9 cellular contexts compared by ENCODE assay signal in genomic region chr2:46955764-46956163, GRCh38. TPM values are rescaled to one million over a fixed set of nuclear protein-coding genes. Genes with fewer than 3 reads are reported as not detected.
DNase-seq lines count a peak whose midpoint lies in the region; ATAC-seq and TF ChIP-seq lines count a peak whose summit lies in the region.
"Had no signal": no experiment of that assay in that cellular context is flagged by ENCODE, and none has a peak within 500 bp of the region (broad histone marks: within the 10 kb centered on the region; RNA-seq: fewer than 3 reads in every experiment).

No MANE protein-coding gene starts in this region.

- no peak for TF ChIP-seq EP300 in gastroesophageal sphincter (IDR thresholded peaks at IDR 0.05)

- no peak for TF ChIP-seq POLR2A in gastroesophageal sphincter (IDR thresholded peaks at IDR 0.05)

- no peak overlapping the region for H3K4me2 ChIP-seq in BLaER1

- H3K27ac ChIP-seq in BLaER1: peak overlapping the region; percentile 37
- H3K27ac ChIP-seq in RWPE1: peak overlapping the region; percentile 73
- peak overlapping the region in 3 of 4 donors; percentile 64 to 81 (median 68) for H3K27ac ChIP-seq in gastroesophageal sphincter
- peak overlapping the region; percentile 64 for H3K27ac ChIP-seq in psoas muscle

- H3K4me1 ChIP-seq in BLaER1 (peaks cover 62% of the 10 kb centered on the region), gastroesophageal sphincter (peaks cover 0 to 38% (median 13%) of the 10 kb centered on the region in 3 donors), psoas muscle (peaks cover 24% of the 10 kb centered on the region)

- TF ChIP-seq CTCF in RWPE1 (conservative IDR thresholded peaks at IDR 0.05; ENCODE audit: low read depth): no peak
- TF ChIP-seq CTCF in gastroesophageal sphincter (IDR thresholded peaks at IDR 0.05): no peak
- no peak for TF ChIP-seq CTCF in psoas muscle (IDR thresholded peaks at IDR 0.05)

- CTCF ChIA-PET in RWPE1 (lab: Yijun Ruan, JAX): no interaction called here

- no peak overlapping the region for H3K9ac ChIP-seq in BLaER1

- DNase-seq in RWPE1 (ENCODE audit: low spot score): no peak
- DNase-seq in psoas muscle: no peak
- DNase-seq in mesenteric fat pad (ENCODE audit: low spot score): no peak
- no peak for DNase-seq in effector CD8-positive, alpha-beta T cell (lab: John Stamatoyannopoulos, UW)
- DNase-seq in amygdala (lab: John Stamatoyannopoulos, UW): no peak
- DNase-seq: CD8-positive, alpha-beta memory T cell had no signal

- H3K9me3 ChIP-seq in BLaER1 (no peaks in the 10 kb centered on the region), gastroesophageal sphincter (no peaks in the 10 kb centered on the region), psoas muscle (no peaks in the 10 kb centered on the region)

- peaks cover 100% of the 10 kb centered on the region for H4K20me1 ChIP-seq in BLaER1

- H3K4me3 ChIP-seq in BLaER1: no peak overlapping the region
- no peak overlapping the region for H3K4me3 ChIP-seq in gastroesophageal sphincter
- no peak overlapping the region for H3K4me3 ChIP-seq in psoas muscle

- ATAC-seq in gastroesophageal sphincter (no peak), psoas muscle (peak; percentile 5 to 37 (median 22)), GM21423 (IDR thresholded peaks at IDR 0.05; ENCODE audit: unreplicated experiment) (no peak)

- H3K36me3 ChIP-seq in BLaER1 (peaks cover 99% of the 10 kb centered on the region), gastroesophageal sphincter (peaks cover 0 to 79% of the 10 kb centered on the region in 2 donors), psoas muscle (ENCODE audit: insufficient read depth in 1 of 2, low read depth in 1 of 2) (peaks cover 0 to 66% of the 10 kb centered on the region in 2 donors)

- POLR2A ChIA-PET in RWPE1 (lab: Yijun Ruan, JAX; ENCODE audit: low non-redundant PET): no interaction called here

- H3K27me3 ChIP-seq in BLaER1: no peaks in the 10 kb centered on the region
- no peaks in the 10 kb centered on the region for H3K27me3 ChIP-seq in gastroesophageal sphincter
- no peaks in the 10 kb centered on the region for H3K27me3 ChIP-seq in psoas muscle (ENCODE audit: insufficient read depth in 3 of 3, low read length in 2 of 3)

- intact Hi-C loops in psoas muscle (cut with DNase I): no loop called here

- 80% methylated on average over 1 of the region's 4 CpGs; no CpG with 5 or more reads in 1 of the 2 donors for WGBS in gastroesophageal sphincter (ENCODE audit: low coverage in 1 of 2), 2 donors
- WGBS in psoas muscle, 3 donors: 45 to 66% (median 47%) methylated on average over 4 of the region's 4 CpGs

RNA-seq across cellular contexts. Expression of gene TTC7A, which starts 14.7 kb away (rescaled TPM):
- total RNA-seq in gastroesophageal sphincter (10 to 100 TPM; 21.6 to 29.1 (median 24.4) TPM), psoas muscle (1 to 10 TPM; 3.6 to 5.9 (median 4.0) TPM), mesenteric fat pad (35.5 TPM)
- 1 to 10 TPM; 1.7 to 2.7 (median 2.2) TPM for polyA plus RNA-seq in psoas muscle

RNA-seq across cellular contexts. Expression of gene MCFD2, which starts 40.2 kb away (rescaled TPM):
- total RNA-seq in gastroesophageal sphincter (10 to 100 TPM; 81.7 to 89.5 (median 85.4) TPM), psoas muscle (100 to 1,000 TPM in 2 of 4 donors, 10 to 100 TPM in 2; 65.2 to 121 (median 96.9) TPM), mesenteric fat pad (104 TPM)
- 10 to 100 TPM; 52.2 to 99.2 (median 69.8) TPM for polyA plus RNA-seq in psoas muscle

Comparison
In these comparisons a context has a peak if more than half of its experiments do, and no peak if none do; other contexts are left out.
1. ATAC-seq: peak in psoas muscle (4 of 4); none in gastroesophageal sphincter (single experiment) and GM21423 (single experiment).
2. Peak in every context shown above with its lines, with median percentiles within 50 percentile points of each other: H3K27ac ChIP-seq.